8 cellular contexts compared by ENCODE assay signal in the genomic region with DNA sequence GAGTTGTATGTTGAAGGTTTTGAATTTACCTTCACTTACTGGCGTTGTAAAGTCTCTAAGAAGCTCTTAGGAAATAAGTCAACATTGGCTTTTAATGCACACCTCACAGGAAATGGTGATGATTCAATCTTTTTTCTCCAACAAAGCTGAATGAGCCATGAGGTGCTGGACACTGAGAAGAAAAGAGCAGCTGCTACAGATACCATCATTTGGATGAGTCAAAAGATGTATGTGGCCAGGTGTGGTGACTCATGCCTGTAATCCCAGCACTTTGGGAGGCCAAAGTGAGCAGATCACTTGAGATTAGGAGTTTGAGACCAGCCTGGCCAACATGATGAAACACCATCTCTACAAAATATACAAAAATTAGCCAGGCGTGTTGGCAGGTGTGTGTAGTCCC. TPM values are rescaled to one million over a fixed set of nuclear protein-coding genes. Genes with fewer than 3 reads are reported as not detected.
DNase-seq lines count a peak whose midpoint lies in the region; ATAC-seq and TF ChIP-seq lines count a peak whose summit lies in the region.

No MANE protein-coding gene starts in this region.

- no peak for TF ChIP-seq CTCF in smooth muscle cell (IDR thresholded peaks at IDR 0.05; ENCODE audit: borderline replicate concordance, insufficient read depth, poor library complexity, severe bottlenecking)
- no peak for TF ChIP-seq CTCF in GM23338 (conservative IDR thresholded peaks at IDR 0.05; ENCODE audit: low read depth in 2 of 2)

- H3K4me2 ChIP-seq in smooth muscle cell (no peak overlapping the region), GM23338 (no peak overlapping the region)

- H3K9me3 ChIP-seq in smooth muscle cell (replicated peaks; ENCODE audit: low read depth), result no peaks in the 10 kb centered on the region

- DNase-seq in NK-92 treated with Interleukin-12 subunit alpha and Interleukin-12 subunit beta, amount 100 ng/mL, for 24 hours (lab: John Stamatoyannopoulos, UW), result peak; percentile 57
- DNase-seq in NK-92 (lab: John Stamatoyannopoulos, UW; ENCODE audit: unreplicated experiment) (no peak), smooth muscle cell (lab: John Stamatoyannopoulos, UW; ENCODE audit: unreplicated experiment) (no peak), COR-L47 (lab: John Stamatoyannopoulos, UW) (no peak), GM23338 (ENCODE audit: low spot score) (no peak)
- no peak for DNase-seq in activated T-cell treated with anti-CD3 and anti-CD28 coated beads, Interleukin-2, amount 50 U/mL, for 4 hours

- no peak overlapping the region for H3K9ac ChIP-seq in smooth muscle cell (ENCODE audit: low read depth)

- H3F3A ChIP-seq in smooth muscle cell (ENCODE audit: low read depth) (no peaks in the 10 kb centered on the region), GM23338 (replicated peaks; ENCODE audit: low read depth) (no peaks in the 10 kb centered on the region)

- peaks cover 2% of the 10 kb centered on the region for H3K36me3 Mint-ChIP-seq in activated T-cell treated with anti-CD3 and anti-CD28 coated beads, Interleukin-2, amount 50 U/mL, for 4 hours (ENCODE audit: insufficient read depth)
- H3K36me3 Mint-ChIP-seq in GM23338 (ENCODE audit: low read depth), result no peaks in the 10 kb centered on the region

- H3K36me3 ChIP-seq in smooth muscle cell (ENCODE audit: low read depth) (no peaks in the 10 kb centered on the region), GM23338 (ENCODE audit: insufficient read depth) (no peaks in the 10 kb centered on the region)

- no peak overlapping the region for H3K27ac Mint-ChIP-seq in GM23338

- WGBS in smooth muscle cell (ENCODE audit: low lambda C conversion rate), result 85% methylated on average over 2 of the region's 2 CpGs

- H4K20me1 ChIP-seq in smooth muscle cell (ENCODE audit: low read depth), result no peaks in the 10 kb centered on the region
- no peaks in the 10 kb centered on the region for H4K20me1 ChIP-seq in GM23338 (replicated peaks; ENCODE audit: insufficient read depth)

- peaks cover 2% of the 10 kb centered on the region for H3K27me3 Mint-ChIP-seq in activated T-cell treated with anti-CD3 and anti-CD28 coated beads, Interleukin-2, amount 50 U/mL, for 4 hours (ENCODE audit: low read depth)
- H3K27me3 Mint-ChIP-seq in GM23338 (ENCODE audit: insufficient read depth, low read depth, poor library complexity), result peaks cover 4% of the 10 kb centered on the region

- H3K4me1 Mint-ChIP-seq in activated T-cell treated with anti-CD3 and anti-CD28 coated beads, Interleukin-2, amount 50 U/mL, for 4 hours (ENCODE audit: low read depth), result peaks cover 49% of the 10 kb centered on the region
- no peaks in the 10 kb centered on the region for H3K4me1 Mint-ChIP-seq in GM23338

- H3K27ac ChIP-seq in smooth muscle cell (ENCODE audit: low read depth) (peak overlapping the region; percentile 38), GM23338 (ENCODE audit: low read depth) (no peak overlapping the region)

- no peaks in the 10 kb centered on the region for H3K9me3 Mint-ChIP-seq in activated T-cell treated with anti-CD3 and anti-CD28 coated beads, Interleukin-2, amount 50 U/mL, for 4 hours
- H3K9me3 Mint-ChIP-seq in GM23338, result no peaks in the 10 kb centered on the region; the same call in 2 of the 3 replicates

- H3K4me1 ChIP-seq in smooth muscle cell (ENCODE audit: low read depth), result no peaks in the 10 kb centered on the region
- H3K4me1 ChIP-seq in GM23338 (ENCODE audit: insufficient read depth), result no peaks in the 10 kb centered on the region

- H2AFZ ChIP-seq in smooth muscle cell (ENCODE audit: low read depth) (no peak overlapping the region), GM23338 (no peak overlapping the region; the same call in 1 of the 2 replicates)

- no peaks in the 10 kb centered on the region for H3K79me2 ChIP-seq in smooth muscle cell (ENCODE audit: low read depth)
- no peaks in the 10 kb centered on the region for H3K79me2 ChIP-seq in GM23338 (replicated peaks; ENCODE audit: insufficient read depth)

- no peak overlapping the region for H3K4me3 ChIP-seq in smooth muscle cell
- no peak overlapping the region for H3K4me3 ChIP-seq in GM23338

- H3K27me3 ChIP-seq in smooth muscle cell (ENCODE audit: low read depth) (no peaks in the 10 kb centered on the region), GM23338 (ENCODE audit: insufficient read depth) (no peaks in the 10 kb centered on the region)

- peak overlapping the region; percentile 54 for H3K4me3 Mint-ChIP-seq in activated T-cell treated with anti-CD3 and anti-CD28 coated beads, Interleukin-2, amount 50 U/mL, for 4 hours
- no peak overlapping the region for H3K4me3 Mint-ChIP-seq in GM23338

- no peaks in the 10 kb centered on the region for H3K9me2 ChIP-seq in GM23338 (ENCODE audit: insufficient read depth)

- ATAC-seq in HG03196 (IDR thresholded peaks at IDR 0.05; ENCODE audit: unreplicated experiment) (peak; percentile 51), GM21528 (IDR thresholded peaks at IDR 0.05; ENCODE audit: low FRiP score, unreplicated experiment) (no peak), GM23338 (no peak)
- ATAC-seq in activated T-cell treated with anti-CD3 and anti-CD28 coated beads, Interleukin-2, amount 50 U/mL, for 4 hours, result peak; percentile 55 to 63

TF ChIP-seq in GM23338, 12 proteins besides CTCF, POLR2A, EP300 and RAD21 (continues in another document):
- no peak for TF ChIP-seq CREB1 (CRISPR knock-in tag; IDR thresholded peaks at IDR 0.05; ENCODE audit: low read depth)
- TF ChIP-seq EZH2phosphoT487 (IDR thresholded peaks at IDR 0.05; ENCODE audit: unreplicated experiment), result no peak
- no peak for TF ChIP-seq EZH2 (IDR thresholded peaks at IDR 0.05; ENCODE audit: low read depth, unreplicated experiment)
- TF ChIP-seq ZNF331 (CRISPR knock-in tag; IDR thresholded peaks at IDR 0.05; ENCODE audit: low read depth), result no peak
- no peak for TF ChIP-seq POLR2AphosphoS5 (IDR thresholded peaks at IDR 0.05; ENCODE audit: low read depth)
- TF ChIP-seq ZNF114 (CRISPR knock-in tag; IDR thresholded peaks at IDR 0.05), result no peak
- TF ChIP-seq, protein P1, sequence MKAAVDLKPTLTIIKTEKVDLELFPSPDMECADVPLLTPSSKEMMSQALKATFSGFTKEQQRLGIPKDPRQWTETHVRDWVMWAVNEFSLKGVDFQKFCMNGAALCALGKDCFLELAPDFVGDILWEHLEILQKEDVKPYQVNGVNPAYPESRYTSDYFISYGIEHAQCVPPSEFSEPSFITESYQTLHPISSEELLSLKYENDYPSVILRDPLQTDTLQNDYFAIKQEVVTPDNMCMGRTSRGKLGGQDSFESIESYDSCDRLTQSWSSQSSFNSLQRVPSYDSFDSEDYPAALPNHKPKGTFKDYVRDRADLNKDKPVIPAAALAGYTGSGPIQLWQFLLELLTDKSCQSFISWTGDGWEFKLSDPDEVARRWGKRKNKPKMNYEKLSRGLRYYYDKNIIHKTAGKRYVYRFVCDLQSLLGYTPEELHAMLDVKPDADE (IDR thresholded peaks at IDR 0.05), result no peak

RNA-seq across cellular contexts. Expression of a gene that starts 3.3 kb away (rescaled TPM):
- 10 to 100 TPM in 1 of 3 donors, 1 to 10 TPM in 2; 7.5 to 14.4 (median 8.6) TPM for total RNA-seq in activated T-cell treated with anti-CD3 and anti-CD28 coated beads, Interleukin-2, amount 50 U/mL, for 4 hours
- total RNA-seq in smooth muscle cell, result not detected in 2 replicates
- not detected in 2 replicates for polyA plus RNA-seq in smooth muscle cell
- total RNA-seq in GM23338 (2014; rRNA removed; shearing (Covaris generic)), result not detected in 2 replicates
- polyA plus RNA-seq in GM23338 (2016; fragmentation: Nextera tagmentation; extraction: Ambion mirVana), result not detected in 2 replicates

RNA-seq across cellular contexts. Expression of a gene that starts 28.2 kb away (rescaled TPM):
- under 1 TPM in 2 of 3 donors, not detected in 1; 0.11 to 0.25 TPM for total RNA-seq in activated T-cell treated with anti-CD3 and anti-CD28 coated beads, Interleukin-2, amount 50 U/mL, for 4 hours
- total RNA-seq in smooth muscle cell, result not detected in 2 replicates
- polyA plus RNA-seq in smooth muscle cell (not detected in 2 replicates), GM23338 (2016; fragmentation: Nextera tagmentation; extraction: Ambion mirVana) (not detected in 2 replicates)
- total RNA-seq in GM23338 (2014; rRNA removed; shearing (Covaris generic)), result not detected in 2 replicates

Comparison
In these comparisons a context has a peak if more than half of its experiments do, and no peak if none do; other contexts are left out.
1. ATAC-seq: peak in HG03196 (single experiment) and activated T-cell treated with anti-CD3 and anti-CD28 coated beads, Interleukin-2, amount 50 U/mL, for 4 hours (2 of 2); none in GM21528 (single experiment) and GM23338 (single experiment).